In the genomic region with DNA sequence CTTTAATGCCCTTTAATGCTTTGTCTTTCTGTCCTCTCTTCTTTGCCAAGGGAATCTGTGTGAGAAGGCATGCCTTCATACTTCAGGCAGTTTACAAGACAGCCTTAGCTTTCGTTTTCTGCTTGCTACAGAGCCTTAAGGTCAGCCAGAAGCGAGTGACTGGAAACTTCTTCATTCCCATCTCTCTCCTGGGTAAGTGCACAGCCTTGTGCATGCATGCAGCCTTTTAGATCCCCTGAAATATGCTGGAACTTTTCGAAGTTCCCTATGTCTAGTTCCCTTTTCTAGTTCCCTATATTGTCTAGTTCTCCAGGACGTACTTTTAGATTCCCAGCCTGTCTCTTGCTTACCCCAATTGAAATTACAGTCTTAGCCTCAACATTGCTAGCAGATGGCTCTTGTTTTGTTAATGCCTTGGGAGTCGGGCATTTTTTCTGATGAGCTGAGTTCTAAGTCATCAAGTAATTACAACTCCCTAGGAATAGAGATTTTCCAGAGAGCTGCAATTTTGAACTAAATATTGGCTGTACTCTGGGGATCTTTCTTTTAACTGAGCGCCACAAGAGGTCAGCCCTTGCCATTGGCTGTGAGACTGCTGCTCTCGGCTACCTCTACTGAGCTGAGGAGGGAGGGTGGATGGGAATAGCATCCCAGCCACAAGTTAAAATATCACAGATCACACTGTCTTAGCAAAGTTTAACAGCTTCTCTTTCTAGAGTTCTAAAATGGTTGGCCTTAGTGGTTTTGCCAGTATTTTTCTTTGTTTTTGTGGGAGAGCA, we compare ENCODE assay signal across 9 cellular contexts. TPM values are rescaled to one million over a fixed set of nuclear protein-coding genes. Genes with fewer than 3 reads are reported as not detected.
DNase-seq lines count a peak whose midpoint lies in the region; ATAC-seq and TF ChIP-seq lines count a peak whose summit lies in the region.
"Had no signal": no experiment of that assay in that cellular context is flagged by ENCODE, and none has a peak within 500 bp of the region (broad histone marks: within the 10 kb centered on the region; RNA-seq: fewer than 3 reads in every experiment).

No MANE protein-coding gene starts in this region.

- peaks cover 8% of the 10 kb centered on the region for H3K9me3 Mint-ChIP-seq in endodermal cell

- peak; percentile 30 for TF ChIP-seq CTCF in endodermal cell (conservative IDR thresholded peaks at IDR 0.05)

- no peaks in the 10 kb centered on the region for H3K36me3 ChIP-seq in endodermal cell (ENCODE audit: control insufficient read depth, insufficient read depth, low read length)
- H3K36me3 ChIP-seq in muscle layer of duodenum (ENCODE audit: control insufficient read depth in 1 of 2, insufficient read depth in 2 of 2, low read length in 2 of 2), result no peaks in the 10 kb centered on the region

- no peak overlapping the region for H3K4me3 ChIP-seq in endodermal cell (ENCODE audit: low read length)
- peak overlapping the region; percentile 59 to 66 for H3K4me3 ChIP-seq in muscle layer of duodenum (ENCODE audit: low read depth in 1 of 2, low read length in 2 of 2)

- DNase-seq in CD1c-positive myeloid dendritic cell (ENCODE audit: extremely low spot score), result peak; percentile 84
- peak; percentile 65 for DNase-seq in endodermal cell
- DNase-seq in DMS79 (lab: John Stamatoyannopoulos, UW), result no peak
- DNase-seq in stimulated activated CD4-positive, alpha-beta T cell treated with anti-CD3 and anti-CD28 coated beads, Interleukin-12 subunit alpha, Interleukin-12 subunit beta, amount 100 ng/mL, for 4 hours, result no peak

- H3K27me3 Mint-ChIP-seq in endodermal cell (ENCODE audit: insufficient read depth), result peaks cover 9% of the 10 kb centered on the region
- H3K27me3 Mint-ChIP-seq: IgD-negative memory B cell had no signal

- H3K27ac Mint-ChIP-seq in endodermal cell, result no peak overlapping the region

- H3K4me3 Mint-ChIP-seq in endodermal cell, result no peak overlapping the region

- no peak overlapping the region for H3K9ac ChIP-seq in endodermal cell (ENCODE audit: extremely low read depth, low read length, poor library complexity, severe bottlenecking)

- H3K27ac ChIP-seq in endodermal cell (ENCODE audit: low read depth, low read length) (no peak overlapping the region), muscle layer of duodenum (ENCODE audit: low read length) (peak overlapping the region; percentile 50)

- H3K27me3 ChIP-seq in endodermal cell (ENCODE audit: control insufficient read depth, insufficient read depth, low read length, poor library complexity, severe bottlenecking), result no peaks in the 10 kb centered on the region
- no peaks in the 10 kb centered on the region for H3K27me3 ChIP-seq in muscle layer of duodenum (ENCODE audit: low read depth, low read length)

- peak; percentile 62 for ATAC-seq in GM21423 (IDR thresholded peaks at IDR 0.05; ENCODE audit: unreplicated experiment)
- peak; percentile 49 for ATAC-seq in SK-N-SH treated with all-trans-retinoic acid at 6 μM for 48 hours
- ATAC-seq in HG02840 (IDR thresholded peaks at IDR 0.05; ENCODE audit: low FRiP score, unreplicated experiment), result no peak

- H3K4me1 ChIP-seq in endodermal cell (ENCODE audit: control insufficient read depth, insufficient read depth, low read length) (peaks cover 3% of the 10 kb centered on the region), muscle layer of duodenum (ENCODE audit: control insufficient read depth in 1 of 2, insufficient read depth in 2 of 2, low read length in 2 of 2) (peaks cover 0 to 17% of the 10 kb centered on the region in 2 donors)

- H3K9me3 ChIP-seq in endodermal cell (ENCODE audit: control insufficient read depth, low read length) (peaks cover 8% of the 10 kb centered on the region), muscle layer of duodenum (ENCODE audit: control insufficient read depth in 1 of 2, low read length in 2 of 2) (no peaks in the 10 kb centered on the region)

- WGBS in endodermal cell (ENCODE audit: insufficient coverage in 1 of 2, insufficient read length in 1 of 2), 2 experiments, result 69 to 82% methylated on average over 6 to 7 of the region's 7 CpGs

- no peaks in the 10 kb centered on the region for H3K36me3 Mint-ChIP-seq in endodermal cell (ENCODE audit: low read depth)
- H3K36me3 Mint-ChIP-seq: IgD-negative memory B cell had no signal

- H3K4me1 Mint-ChIP-seq in endodermal cell, result peaks cover 26% of the 10 kb centered on the region

TF ChIP-seq in SK-N-SH treated with all-trans-retinoic acid at 6 μM for 48 hours, 23 proteins besides CTCF, POLR2A, EP300 and RAD21:
- TF ChIP-seq ISL1 (CRISPR knock-in tag; IDR thresholded peaks at IDR 0.05), result peak; percentile 16; the same call in 1 of the 2 replicates
- no peak for TF ChIP-seq ZFP30 (CRISPR knock-in tag; IDR thresholded peaks at IDR 0.05)
TF ChIP-seq in SK-N-SH treated with all-trans-retinoic acid at 6 μM for 48 hours: peak in this region for 1.

RNA-seq across cellular contexts. Expression of a gene that starts 22.7 kb away (rescaled TPM):
- total RNA-seq in endodermal cell, result 10 to 100 TPM in 1 of 2 donors, 1 to 10 TPM in 1; 9.4 to 13.0 TPM
- polyA plus RNA-seq in endodermal cell (2013, experiment 1 of 2), result 16.7 TPM
- polyA plus RNA-seq in endodermal cell (2013, experiment 2 of 2), result 14.9 TPM

RNA-seq across cellular contexts. Expression of a gene that starts 51.3 kb away (rescaled TPM):
- total RNA-seq in endodermal cell, result 10 to 100 TPM; 25.3 to 28.1 TPM
- 25.0 TPM for polyA plus RNA-seq in endodermal cell (2013, experiment 1 of 2)
- polyA plus RNA-seq in endodermal cell (2013, experiment 2 of 2), result 28.0 TPM

Comparison
In these comparisons a context has a peak if more than half of its experiments do, and no peak if none do; other contexts are left out.
1. DNase-seq: peak in CD1c-positive myeloid dendritic cell (single experiment) and endodermal cell (single experiment); none in DMS79 (single experiment) and stimulated activated CD4-positive, alpha-beta T cell treated with anti-CD3 and anti-CD28 coated beads, Interleukin-12 subunit alpha, Interleukin-12 subunit beta, amount 100 ng/mL, for 4 hours (single experiment).